ENCODE assay signal across 9 cellular contexts in genomic region chr22:36455571-36456458, GRCh38. TPM values are rescaled to one million over a fixed set of nuclear protein-coding genes. Genes with fewer than 3 reads are reported as not detected.
DNase-seq lines count a peak whose midpoint lies in the region; ATAC-seq, FAIRE-seq and TF ChIP-seq lines count a peak whose summit lies in the region.
"Had no signal": no experiment of that assay in that cellular context is flagged by ENCODE, and none has a peak within 500 bp of the region (broad histone marks: within the 10 kb centered on the region; RNA-seq: fewer than 3 reads in every experiment).

No MANE protein-coding gene starts in this region.

- H3K9me3 ChIP-seq in A549: no peaks in the 10 kb centered on the region
- H3K9me3 ChIP-seq in HCT116 (ENCODE audit: control insufficient read depth in 1 of 2, insufficient read depth in 1 of 2, low read depth in 1 of 2, low read length in 2 of 2): no peaks in the 10 kb centered on the region
- H3K9me3 ChIP-seq in GM12878 (replicated peaks; ENCODE audit: control insufficient read depth, insufficient read depth, low read length): no peaks in the 10 kb centered on the region

- peaks cover 48% of the 10 kb centered on the region for H3K4me1 ChIP-seq in A549
- H3K4me1 ChIP-seq in HCT116 (ENCODE audit: control insufficient read depth in 1 of 2, insufficient read depth in 2 of 2, low read length in 2 of 2): peaks cover 31 to 52% of the 10 kb centered on the region in 2 experiments
- peaks cover 37% of the 10 kb centered on the region for H3K4me1 ChIP-seq in GM12878 (ENCODE audit: control insufficient read depth, insufficient read depth, low read length)

- H3K4me3 ChIP-seq in A549 (peak overlapping the region; percentile 47; the same call in 2 of the 3 replicates), HCT116 (replicated peaks in 1 of 2; ENCODE audit: low read depth in 1 of 2, low read length in 2 of 2) (peak overlapping the region in 1 of 2 experiments; percentile 57; a peak in 3 of 4 replicates), GM12878 (peak overlapping the region; percentile 83; the same call in 1 of the 2 replicates)

- H3K9me3 Mint-ChIP-seq in mesothelial cell of epicardium: no peaks in the 10 kb centered on the region

- peaks cover 23% of the 10 kb centered on the region for H3K4me1 Mint-ChIP-seq in mesothelial cell of epicardium

- POLR2A ChIA-PET in A549 (lab: Yijun Ruan, JAX): interaction anchor here (1.0 kb wide), 3 partner anchors 10 to 69 kb away, joined by 3 to 5 read pairs (median 3); partner anchors contain the start of gene MYH9
- POLR2A ChIA-PET in HCT116 (lab: Charles Lee): interaction anchor here (0.7 kb wide), 1 partner anchor 8 kb away, joined by 3 read pairs; no protein-coding TSS in a partner anchor
- POLR2A ChIA-PET in GM12878 (lab: Charles Lee): interaction anchor here (0.6 to 1.4 kb wide), 9 partner anchors 9 to 205 kb away, joined by 3 to 5 read pairs (median 3); partner anchors contain the start of genes MYH9 and TXN2

- TF ChIP-seq CTCF in A549 (IDR thresholded peaks at IDR 0.05) (no peak), HCT116 (IDR thresholded peaks at IDR 0.05 in 2 of 3, conservative IDR thresholded peaks at IDR 0.05 in 1 of 3; ENCODE audit: borderline replicate concordance in 1 of 3, insufficient read depth in 1 of 3, low read depth in 2 of 3, low read length in 2 of 3) (no peak), GM12878 (IDR thresholded peaks at IDR 0.05 in 2 of 3, conservative IDR thresholded peaks at IDR 0.05 in 1 of 3; ENCODE audit: control insufficient read depth in 2 of 3, extremely low read depth in 1 of 3, insufficient read depth in 1 of 3, low read depth in 3 of 3, low read length in 3 of 3) (no peak), mesothelial cell of epicardium (IDR thresholded peaks at IDR 0.05; ENCODE audit: unreplicated experiment) (no peak)

- CTCF ChIA-PET in A549 (lab: Yijun Ruan, JAX): interaction anchor here (1.0 to 3.1 kb wide), 3 partner anchors 13 to 154 kb away, joined by 3 to 15 read pairs (median 9); no protein-coding TSS in a partner anchor
- CTCF ChIA-PET in HCT116 (lab: Charles Lee): no interaction called here
- CTCF ChIA-PET in GM12878 (lab: Yijun Ruan, JAX): interaction anchor here (1.0 to 3.6 kb wide), 7 partner anchors 15 to 169 kb away, joined by 3 to 18 read pairs (median 4); no protein-coding TSS in a partner anchor

- H3K27me3 Mint-ChIP-seq in mesothelial cell of epicardium (ENCODE audit: low read depth): no peaks in the 10 kb centered on the region

- BruUV-seq in HCT116 (replicated peaks; lab: Mats Ljungman, UMichigan) (TSS peak; percentile 34), GM12878 (replicated peaks; lab: Mats Ljungman, UMichigan) (no TSS peak)

- H2AFZ ChIP-seq in HCT116 (ENCODE audit: low read depth, low read length, poor library complexity, severe bottlenecking): peak overlapping the region; percentile 45
- H2AFZ ChIP-seq in GM12878 (ENCODE audit: control insufficient read depth, low read depth, low read length): peak overlapping the region; percentile 18

- H3K27ac ChIP-seq in A549: peak overlapping the region; percentile 95 to 98
- H3K27ac ChIP-seq in HCT116 (ENCODE audit: low read depth, low read length): peak overlapping the region; percentile 15; the same call in 1 of the 2 replicates
- H3K27ac ChIP-seq in GM12878 (ENCODE audit: control insufficient read depth, insufficient read depth): peak overlapping the region; percentile 73

- intact Hi-C loops in HCT116 (cut with micrococcal nuclease) (no loop called here), GM12878 (cut with micrococcal nuclease; ENCODE audit: unreplicated experiment) (loop anchor here (2.0 kb wide), 1 partner anchor 69 kb away; the partner anchor contains the start of gene MYH9)

- H3K9ac ChIP-seq in HCT116 (ENCODE audit: low read length): peak overlapping the region; percentile 57
- H3K9ac ChIP-seq in GM12878 (ENCODE audit: control insufficient read depth, insufficient read depth, low read length): peak overlapping the region; percentile 73

- WGBS in A549 (ENCODE audit: missing lambda C conversion rate): 74% methylated on average over 16 of the region's 21 CpGs
- WGBS in GM12878 (ENCODE audit: insufficient coverage, insufficient replicate concordance, low lambda C conversion rate, missing lambda C conversion rate): 72% methylated on average over 21 of the region's 21 CpGs

- no peak for TF ChIP-seq EP300 in A549 (IDR thresholded peaks at IDR 0.05)
- TF ChIP-seq EP300 in GM12878 (IDR thresholded peaks at IDR 0.05; ENCODE audit: borderline replicate concordance in 1 of 2, control insufficient read depth in 1 of 2, low read depth in 2 of 2, low read length in 2 of 2): no peak

- H3K4me3 Mint-ChIP-seq in mesothelial cell of epicardium: peak overlapping the region; percentile 49

- in situ Hi-C loops in GM12878 (cut with MboI): no loop called here

- FAIRE-seq in A549 (lab: Jason Lieb, UNC) (no peak), GM12878 (lab: Jason Lieb, UNC) (no peak)
- FAIRE-seq: endometrium had no signal

- H3K36me3 ChIP-seq in HCT116 (ENCODE audit: control insufficient read depth in 1 of 2, insufficient read depth in 2 of 2, low read length in 2 of 2) (no peaks in the 10 kb centered on the region), GM12878 (ENCODE audit: control insufficient read depth in 2 of 2, insufficient read depth in 2 of 2, low read length in 1 of 2) (no peaks in the 10 kb centered on the region)

- TF ChIP-seq RAD21 in A549 (conservative IDR thresholded peaks at IDR 0.05 in 1 of 2, IDR thresholded peaks at IDR 0.05 in 1 of 2) (no peak), HCT116 (IDR thresholded peaks at IDR 0.05; ENCODE audit: low read depth) (no peak), GM12878 (IDR thresholded peaks at IDR 0.05; ENCODE audit: insufficient read depth, low read depth, low read length) (no peak)

- SMC1A ChIA-PET in GM12878 (lab: Charles Lee; ENCODE audit: uncharacterized antibody, unreplicated experiment): interaction anchor here (0.5 to 1.3 kb wide), 8 partner anchors 25 to 205 kb away, joined by 3 to 4 read pairs (median 3); no protein-coding TSS in a partner anchor

- peak overlapping the region; percentile 88 for H3K4me2 ChIP-seq in A549
- H3K4me2 ChIP-seq in HCT116 (ENCODE audit: low read length): peak overlapping the region; percentile 91
- peak overlapping the region; percentile 63 for H3K4me2 ChIP-seq in GM12878 (ENCODE audit: control insufficient read depth, insufficient read depth)

- peak; percentile 26 to 37 for ATAC-seq in A549
- ATAC-seq in HCT116: no peak
- ATAC-seq in GM12878: no peak
- ATAC-seq in GM18867 (IDR thresholded peaks at IDR 0.05; ENCODE audit: unreplicated experiment): no peak
- ATAC-seq in GM18498 (IDR thresholded peaks at IDR 0.05; ENCODE audit: unreplicated experiment): no peak

- DNase-seq in A549 (ENCODE audit: low read depth in 1 of 2, low spot score in 1 of 2) (no peak), HCT116 (ENCODE audit: low read depth, low spot score) (no peak), GM12878 (ENCODE audit: low read depth, low spot score) (no peak), mesothelial cell of epicardium (ENCODE audit: low spot score in 2 of 2, unreplicated experiment in 2 of 2) (no peak), T-helper 9 cell (no peak), AML-193 (lab: John Stamatoyannopoulos, UW) (no peak)

- no peaks in the 10 kb centered on the region for H4K20me1 ChIP-seq in HCT116 (ENCODE audit: insufficient read depth)
- no peaks in the 10 kb centered on the region for H4K20me1 ChIP-seq in GM12878 (ENCODE audit: control insufficient read depth, insufficient read depth)

- no peaks in the 10 kb centered on the region for H3K9me2 ChIP-seq in HCT116 (ENCODE audit: insufficient read depth)

- no peaks in the 10 kb centered on the region for H3K36me3 Mint-ChIP-seq in mesothelial cell of epicardium

- H3K27me3 ChIP-seq in HCT116 (ENCODE audit: insufficient read depth, low read length): no peaks in the 10 kb centered on the region
- no peaks in the 10 kb centered on the region for H3K27me3 ChIP-seq in GM12878 (replicated peaks in 1 of 2; ENCODE audit: control insufficient read depth in 2 of 2, insufficient read depth in 2 of 2, low read length in 1 of 2)

- TF ChIP-seq POLR2A in A549 (IDR thresholded peaks at IDR 0.05; ENCODE audit: low read length): no peak
- TF ChIP-seq POLR2A in HCT116 (IDR thresholded peaks at IDR 0.05; ENCODE audit: borderline replicate concordance, extremely low read depth, insufficient read depth, insufficient read length): no peak
- no peak for TF ChIP-seq POLR2A in GM12878 (IDR thresholded peaks at IDR 0.05; ENCODE audit: low read depth, low read length)

- RAD21 ChIA-PET in HCT116 (lab: Charles Lee; ENCODE audit: low non-redundant PET in 1 of 2, low total read pairs in 2 of 2, uncharacterized antibody in 2 of 2, unreplicated experiment in 2 of 2) (no interaction called here), GM12878 (lab: Charles Lee; ENCODE audit: unreplicated experiment) (interaction anchor here (0.6 to 2.1 kb wide), 9 partner anchors 14 to 176 kb away, joined by 3 to 11 read pairs (median 4); partner anchors contain the start of gene TXN2)

- H3K79me2 ChIP-seq in HCT116 (ENCODE audit: insufficient read depth, low read length): no peaks in the 10 kb centered on the region
- no peaks in the 10 kb centered on the region; the same call in 1 of the 2 replicates for H3K79me2 ChIP-seq in GM12878 (ENCODE audit: control insufficient read depth, insufficient read depth, low read length)

- peak overlapping the region; percentile 94 for H3K27ac Mint-ChIP-seq in mesothelial cell of epicardium

RNA-seq across cellular contexts. Expression of gene TXN2, which starts 25.6 kb away (rescaled TPM):
- 84.5 and 89.6 TPM in 2 replicates for polyA plus RNA-seq in A549 (2011; rRNA removed)
- 114 and 144 TPM in 2 replicates for polyA plus RNA-seq in A549 (2012; cell fraction: cytosol; rRNA removed)
- polyA plus RNA-seq in A549 (2012; cell fraction: nucleus; rRNA removed): 75.7 and 84.1 TPM in 2 replicates
- polyA plus RNA-seq in A549 (2017; fragmentation: RNase III; extraction: RNeasy Plus Mini Kit Qiagen cat#74134 plus additional on column Dnase treatment): 82.2 to 90.5 TPM (median 83.6 TPM) in 3 replicates
- 53.2 and 56.1 TPM in 2 replicates for polyA minus RNA-seq in A549 (2011; rRNA and poly(A)+ RNA removed)
- total RNA-seq in HCT116 (2021; ENCODE audit: unreplicated experiment): 87.0 TPM
- 104 and 117 TPM in 2 replicates for polyA plus RNA-seq in HCT116 (2012)
- 7.3 and 8.2 TPM in 2 replicates for total RNA-seq in GM12878 (2013; cell fraction: nucleolus; rRNA removed)
- total RNA-seq in GM12878 (2014; rRNA removed): 81.6 and 96.5 TPM in 2 replicates
- 70.2 and 70.4 TPM in 2 replicates for total RNA-seq in GM12878 (2014; rRNA removed; fragmentation: Illumina TruSeq; extraction: Trizol)
- 119 and 126 TPM in 2 replicates for total RNA-seq in GM12878 (2021)
- polyA plus RNA-seq in GM12878 (2011; ENCODE audit: low read depth): 46.7 TPM
- 176 and 233 TPM in 2 replicates for polyA plus RNA-seq in GM12878 (2011; rRNA removed)
- polyA plus RNA-seq in GM12878 (2011; cell fraction: cytosol; rRNA removed): 244 and 280 TPM in 2 replicates
- 135 and 140 TPM in 2 replicates for polyA plus RNA-seq in GM12878 (2011; cell fraction: nucleus; rRNA removed)
- 139 and 155 TPM in 2 replicates for polyA plus RNA-seq in GM12878 (2012)
- polyA plus RNA-seq in GM12878 (2014; fragmentation: Illumina TruSeq; extraction: Trizol): 101 and 102 TPM in 2 replicates
- polyA plus RNA-seq in GM12878 (2014; fragmentation: Nextera tagmentation; extraction: Ambion mirVana): 100 to 1,000 TPM; 330 to 350 TPM
- polyA plus RNA-seq in GM12878 (2014; rRNA removed): 144 and 180 TPM in 2 replicates
- polyA plus RNA-seq in GM12878 (2016; fragmentation: Nextera tagmentation; extraction: Ambion mirVana): 100 to 1,000 TPM; 221 to 285 TPM
- 180 and 183 TPM in 2 replicates for polyA minus RNA-seq in GM12878 (2011; rRNA and poly(A)+ RNA removed)
- polyA minus RNA-seq in GM12878 (2011; cell fraction: cytosol; rRNA and poly(A)+ RNA removed): 34.3 and 55.5 TPM in 2 replicates
- polyA minus RNA-seq in GM12878 (2011; cell fraction: nucleus; rRNA and poly(A)+ RNA removed): 20.3 and 27.4 TPM in 2 replicates
- 54.9 to 64.1 TPM (median 59.1 TPM) in 3 replicates for total RNA-seq in mesothelial cell of epicardium

RNA-seq across cellular contexts. Expression of gene FOXRED2, which starts 51.0 kb away (rescaled TPM):
- polyA plus RNA-seq in A549 (2011; rRNA removed): 5.7 and 7.2 TPM in 2 replicates
- 7.8 and 11.3 TPM in 2 replicates for polyA plus RNA-seq in A549 (2012; cell fraction: cytosol; rRNA removed)
- polyA plus RNA-seq in A549 (2012; cell fraction: nucleus; rRNA removed): 14.2 and 17.7 TPM in 2 replicates
- 11.6 to 12.3 TPM (median 12.3 TPM) in 3 replicates for polyA plus RNA-seq in A549 (2017; fragmentation: RNase III; extraction: RNeasy Plus Mini Kit Qiagen cat#74134 plus additional on column Dnase treatment)
- polyA minus RNA-seq in A549 (2011; rRNA and poly(A)+ RNA removed): 9.8 and 12.2 TPM in 2 replicates
- 19.9 TPM for total RNA-seq in HCT116 (2021; ENCODE audit: unreplicated experiment)
- polyA plus RNA-seq in HCT116 (2012): 7.2 and 7.6 TPM in 2 replicates
- total RNA-seq in GM12878 (2013; cell fraction: nucleolus; rRNA removed): 13.5 and 15.1 TPM in 2 replicates
- total RNA-seq in GM12878 (2014; rRNA removed): 5.1 and 7.3 TPM in 2 replicates
- total RNA-seq in GM12878 (2014; rRNA removed; fragmentation: Illumina TruSeq; extraction: Trizol): 3.7 TPM in 2 replicates
- total RNA-seq in GM12878 (2021): 25.5 and 28.8 TPM in 2 replicates
- polyA plus RNA-seq in GM12878 (2011; ENCODE audit: low read depth): 3.3 TPM
- 1.1 and 1.8 TPM in 2 replicates for polyA plus RNA-seq in GM12878 (2011; rRNA removed)
- 2.2 and 3.1 TPM in 2 replicates for polyA plus RNA-seq in GM12878 (2011; cell fraction: cytosol; rRNA removed)
- 4.3 and 4.7 TPM in 2 replicates for polyA plus RNA-seq in GM12878 (2011; cell fraction: nucleus; rRNA removed)
- polyA plus RNA-seq in GM12878 (2012): 5.4 TPM in 2 replicates
- 9.6 and 9.8 TPM in 2 replicates for polyA plus RNA-seq in GM12878 (2014; fragmentation: Illumina TruSeq; extraction: Trizol)
- polyA plus RNA-seq in GM12878 (2014; fragmentation: Nextera tagmentation; extraction: Ambion mirVana): 1 to 10 TPM; 3.5 to 3.9 TPM
- 7.9 and 8.4 TPM in 2 replicates for polyA plus RNA-seq in GM12878 (2014; rRNA removed)
- 10 to 100 TPM; 20.1 to 24.0 TPM for polyA plus RNA-seq in GM12878 (2016; fragmentation: Nextera tagmentation; extraction: Ambion mirVana)
- 2.6 and 3.9 TPM in 2 replicates for polyA minus RNA-seq in GM12878 (2011; rRNA and poly(A)+ RNA removed)
- 3.0 and 3.9 TPM in 2 replicates for polyA minus RNA-seq in GM12878 (2011; cell fraction: cytosol; rRNA and poly(A)+ RNA removed)
- 2.2 and 3.6 TPM in 2 replicates for polyA minus RNA-seq in GM12878 (2011; cell fraction: nucleus; rRNA and poly(A)+ RNA removed)
- total RNA-seq in mesothelial cell of epicardium: 39.8 to 43.9 TPM (median 39.9 TPM) in 3 replicates

Comparison
In these comparisons a context has a peak if more than half of its experiments do, and no peak if none do; other contexts are left out.
1. ATAC-seq: peak in A549 (2 of 2); none in HCT116 (single experiment), GM12878 (single experiment), GM18867 (single experiment) and GM18498 (single experiment).
2. H3K27ac ChIP-seq: peak in every context shown above with its lines; median percentile 96 in A549; 73 in GM12878; 15 in HCT116.
3. Peak in every context shown above with its lines, with median percentiles within 50 percentile points of each other: H3K4me2 ChIP-seq.